In the genomic region with DNA sequence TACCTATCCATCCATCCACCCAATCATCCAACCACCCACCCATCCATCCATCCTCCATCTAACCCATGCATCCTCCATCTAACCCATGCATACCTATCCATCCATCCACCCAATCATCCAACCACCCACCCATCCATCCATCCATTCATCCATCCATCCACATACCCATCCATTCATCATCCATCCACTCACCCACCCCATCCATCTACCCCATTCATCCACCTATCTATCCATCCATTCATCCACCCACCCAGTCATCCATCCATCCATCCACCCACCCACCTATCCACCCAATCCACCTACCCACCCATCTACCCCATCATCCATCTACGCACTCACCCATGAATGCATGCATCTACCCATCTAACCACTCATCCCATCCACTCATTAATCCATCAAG, we compare ENCODE assay signal across 24 cellular contexts. TPM values are rescaled to one million over a fixed set of nuclear protein-coding genes. Genes with fewer than 3 reads are reported as not detected.
A peak's percentile ranks its signal among the peaks of the same experiment; 100 is the strongest.
DNase-seq lines count a peak whose midpoint lies in the region; ATAC-seq, FAIRE-seq and TF ChIP-seq lines count a peak whose summit lies in the region.
"Had no signal": no experiment of that assay in that cellular context is flagged by ENCODE, and none has a peak within 500 bp of the region (broad histone marks: within the 10 kb centered on the region; RNA-seq: fewer than 3 reads in every experiment).

No MANE protein-coding gene starts in this region.

- H3K27ac ChIP-seq in K562 (ENCODE audit: extremely low read depth, low read depth, low read length): no peak overlapping the region

- H3K4me3 ChIP-seq in K562: no peak overlapping the region
- H3K4me3 ChIP-seq: GM23338 had no signal

- H3K4me3 Mint-ChIP-seq in neural crest cell: peak overlapping the region; percentile 1
- H3K4me3 Mint-ChIP-seq: CD4-positive, alpha-beta memory T cell; GM23338; H9; HFFc6 had no signal

- H3K27me3 Mint-ChIP-seq in neural crest cell (ENCODE audit: low read depth): no peaks in the 10 kb centered on the region
- H3K27me3 Mint-ChIP-seq: CD4-positive, alpha-beta memory T cell had no signal

- BruUV-seq in K562 (replicated peaks; lab: Mats Ljungman, UMichigan): no TSS peak

- H3K36me3 ChIP-seq in K562 (ENCODE audit: control insufficient read depth, insufficient read depth, low read length): peaks cover 28% of the 10 kb centered on the region; the same call in 2 of the 3 replicates

- no peaks in the 10 kb centered on the region for H3K9me3 ChIP-seq in K562 (replicated peaks; ENCODE audit: control insufficient read depth, insufficient read depth, low read depth, low read length)

- H3K4me2 ChIP-seq in K562 (ENCODE audit: insufficient read depth, low read length): no peak overlapping the region
- H3K4me2 ChIP-seq: GM23338 had no signal

- H3K9me1 ChIP-seq in K562 (ENCODE audit: control insufficient read depth, insufficient read depth, low read length): no peaks in the 10 kb centered on the region

- no peak for TF ChIP-seq CTCF in K562 (IDR thresholded peaks at IDR 0.05 in 2 of 3, conservative IDR thresholded peaks at IDR 0.05 in 1 of 3; ENCODE audit: insufficient read depth in 2 of 3, low read depth in 1 of 3, low read length in 3 of 3)
- TF ChIP-seq CTCF in neural crest cell (conservative IDR thresholded peaks at IDR 0.05): no peak
- TF ChIP-seq CTCF in GM10266 (IDR thresholded peaks at IDR 0.05; ENCODE audit: control insufficient read depth, insufficient read depth, low read depth, missing control alignments): no peak

- H3K79me2 ChIP-seq in K562 (ENCODE audit: control insufficient read depth, insufficient read depth, low read length): no peaks in the 10 kb centered on the region

- H3K9ac ChIP-seq in K562 (ENCODE audit: insufficient read depth in 1 of 2, low read depth in 2 of 2, low read length in 2 of 2): no peak overlapping the region

- FAIRE-seq in GM12891 (lab: Jason Lieb, UNC) (peak; percentile 92), GM19239 (lab: Jason Lieb, UNC) (peak; percentile 44), K562 (lab: Jason Lieb, UNC) (peak; percentile 44)
- FAIRE-seq: GM18507 had no signal

- 89% methylated on average over 1 of the region's 1 CpG for WGBS in K562 (ENCODE audit: insufficient coverage, low coverage, missing lambda C conversion rate)

- no peaks in the 10 kb centered on the region; the same call in 1 of the 2 replicates for H4K20me1 ChIP-seq in K562 (replicated peaks; ENCODE audit: control insufficient read depth, insufficient read depth, low read length)

- no peaks in the 10 kb centered on the region for H3K27me3 ChIP-seq in K562 (ENCODE audit: control insufficient read depth in 2 of 2, insufficient read depth in 2 of 2, low read length in 2 of 2)

- no peak for TF ChIP-seq EP300 in K562 (IDR thresholded peaks at IDR 0.05; ENCODE audit: low read length)

- no peak overlapping the region for H2AFZ ChIP-seq in K562 (ENCODE audit: low read depth, low read length)
- H2AFZ ChIP-seq: GM23338 had no signal

- H3K4me1 Mint-ChIP-seq in neural crest cell: no peaks in the 10 kb centered on the region

- no peak for TF ChIP-seq RAD21 in K562 (CRISPR knock-in tag; conservative IDR thresholded peaks at IDR 0.05 in 1 of 2, IDR thresholded peaks at IDR 0.05 in 1 of 2)

- H3K36me3 Mint-ChIP-seq in neural crest cell (ENCODE audit: low read depth): peaks cover 11% of the 10 kb centered on the region

- TF ChIP-seq POLR2A in GM12891 (IDR thresholded peaks at IDR 0.05; ENCODE audit: low read depth, low read length) (no peak), K562 (conservative IDR thresholded peaks at IDR 0.05) (peak; percentile 39)

- ATAC-seq in K562 (no peak), GM18873 (IDR thresholded peaks at IDR 0.05; ENCODE audit: low FRiP score, unreplicated experiment) (no peak), HG03354 (IDR thresholded peaks at IDR 0.05; ENCODE audit: poor library complexity, severe bottlenecking, unreplicated experiment) (no peak)
- ATAC-seq: GM23338, HCT116 had no signal

- H3K27ac Mint-ChIP-seq in neural crest cell (ENCODE audit: unreplicated experiment): no peak overlapping the region
- H3K27ac Mint-ChIP-seq: CD4-positive, alpha-beta memory T cell; GM23338; HFFc6 had no signal

- no peaks in the 10 kb centered on the region for H3K9me3 Mint-ChIP-seq in neural crest cell
- H3K9me3 Mint-ChIP-seq: GM23338, H9, HFFc6 had no signal

- POLR2A ChIA-PET in K562 (lab: Yijun Ruan, JAX): no interaction called here

- peaks cover 10 to 33% of the 10 kb centered on the region in 2 experiments; a peak in 4 of 5 replicates for H3K4me1 ChIP-seq in K562 (replicated peaks in 1 of 2; ENCODE audit: control insufficient read depth in 2 of 2, insufficient read depth in 2 of 2, low read length in 2 of 2)

- DNase-seq in GM12891 (ENCODE audit: insufficient read length, low spot score) (no peak), GM19239 (ENCODE audit: insufficient read length, low spot score) (no peak), K562 (ENCODE audit: extremely low read depth in 1 of 4, low spot score in 3 of 4) (no peak), neural crest cell (ENCODE audit: low read depth, low spot score) (no peak), GM10266 (ENCODE audit: extremely low spot score) (no peak)
- DNase-seq: C1 segment of cervical spinal cord, COR-L47, DMS153, DMS79, GF-D8, H9, HFFc6 had no signal

- in situ Hi-C loops in K562 (cut with MboI): no loop called here

- intact Hi-C loops in K562 (cut with micrococcal nuclease): no loop called here

- CTCF ChIA-PET in K562 (lab: Yijun Ruan, JAX; ENCODE audit: low intra/inter-chr PET ratio): no interaction called here

RNA-seq across cellular contexts. Expression of a gene that starts 6.6 kb away (rescaled TPM):
- polyA plus RNA-seq in GM12891 (2012; ENCODE audit: low read depth, missing spikeins): 61.8 TPM
- total RNA-seq in K562 (2011; cell fraction: chromatin; rRNA removed; ENCODE audit: low replicate concordance): 10.1 and 39.6 TPM in 2 replicates
- 71.5 and 77.0 TPM in 2 replicates for total RNA-seq in K562 (2011; cell fraction: nucleolus; rRNA removed)
- 30.0 and 32.6 TPM in 2 replicates for total RNA-seq in K562 (2011; cell fraction: nucleoplasm; rRNA removed)
- 220 and 383 TPM in 2 replicates for total RNA-seq in K562 (2014; rRNA removed)
- 19.1 and 24.6 TPM in 2 replicates for total RNA-seq in K562 (2014; rRNA removed; fragmentation: Illumina TruSeq; extraction: Trizol)
- 94.0 and 105 TPM in 2 replicates for total RNA-seq in K562 (2015; rRNA removed; fragmentation: Illumina TruSeq; extraction: Trizol)
- 95.4 and 113 TPM in 2 replicates for total RNA-seq in K562 (2021)
- 32.1 and 42.6 TPM in 2 replicates for polyA plus RNA-seq in K562 (2011; rRNA removed)
- polyA plus RNA-seq in K562 (2011; cell fraction: cytosol; rRNA removed): 60.9 and 173 TPM in 2 replicates
- 33.8 and 49.4 TPM in 2 replicates for polyA plus RNA-seq in K562 (2011; cell fraction: nucleus; rRNA removed)
- 68.5 and 125 TPM in 2 replicates for polyA plus RNA-seq in K562 (2012)
- polyA plus RNA-seq in K562 (2014; fragmentation: Illumina TruSeq; extraction: Trizol): 41.2 and 69.4 TPM in 2 replicates
- 10 to 100 TPM; 15.5 to 49.4 TPM for polyA plus RNA-seq in K562 (2014; fragmentation: Nextera tagmentation; extraction: Ambion mirVana)
- polyA plus RNA-seq in K562 (2014; rRNA removed): 124 and 202 TPM in 2 replicates
- polyA minus RNA-seq in K562 (2011; rRNA and poly(A)+ RNA removed): 3.6 and 6.3 TPM in 2 replicates
- 17.7 and 22.1 TPM in 2 replicates for polyA minus RNA-seq in K562 (2011; cell fraction: cytosol; rRNA and poly(A)+ RNA removed)
- 17.0 and 19.5 TPM in 2 replicates for polyA minus RNA-seq in K562 (2011; cell fraction: nucleus; rRNA and poly(A)+ RNA removed)
- 23.2 and 25.6 TPM in 2 replicates for total RNA-seq in neural crest cell

RNA-seq across cellular contexts. Expression of a gene that starts 7.1 kb away (rescaled TPM):
- polyA plus RNA-seq in GM12891 (2012; ENCODE audit: low read depth, missing spikeins): 2.5 TPM
- 1.9 and 5.4 TPM in 2 replicates for total RNA-seq in K562 (2011; cell fraction: chromatin; rRNA removed; ENCODE audit: low replicate concordance)
- total RNA-seq in K562 (2011; cell fraction: nucleolus; rRNA removed): 5.4 and 5.5 TPM in 2 replicates
- total RNA-seq in K562 (2011; cell fraction: nucleoplasm; rRNA removed): 4.8 TPM in 2 replicates
- total RNA-seq in K562 (2014; rRNA removed) (4.9 and 7.7 TPM in 2 replicates), K562 (2014; rRNA removed; fragmentation: Illumina TruSeq; extraction: Trizol) (1.2 and 1.4 TPM in 2 replicates), K562 (2015; rRNA removed; fragmentation: Illumina TruSeq; extraction: Trizol) (2.0 and 2.3 TPM in 2 replicates), K562 (2021) (3.6 and 4.3 TPM in 2 replicates), neural crest cell (16.0 and 21.7 TPM in 2 replicates)
- polyA plus RNA-seq in K562 (2011; rRNA removed) (2.3 and 3.1 TPM in 2 replicates), K562 (2014; fragmentation: Illumina TruSeq; extraction: Trizol) (1.7 and 2.2 TPM in 2 replicates), K562 (2014; fragmentation: Nextera tagmentation; extraction: Ambion mirVana) (under 1 TPM; 0.31 to 0.36 TPM), K562 (2014; rRNA removed) (4.7 and 6.3 TPM in 2 replicates)
- polyA plus RNA-seq in K562 (2011; cell fraction: cytosol; rRNA removed): 4.4 and 11.4 TPM in 2 replicates
- polyA plus RNA-seq in K562 (2011; cell fraction: nucleus; rRNA removed): 7.8 and 11.4 TPM in 2 replicates
- polyA plus RNA-seq in K562 (2012): 3.4 and 7.3 TPM in 2 replicates
- 0.39 and 0.63 TPM in 2 replicates for polyA minus RNA-seq in K562 (2011; rRNA and poly(A)+ RNA removed)
- polyA minus RNA-seq in K562 (2011; cell fraction: cytosol; rRNA and poly(A)+ RNA removed): 2.2 and 2.4 TPM in 2 replicates
- polyA minus RNA-seq in K562 (2011; cell fraction: nucleus; rRNA and poly(A)+ RNA removed): 0.56 and 0.94 TPM in 2 replicates

RNA-seq across cellular contexts. Expression of a gene that starts 16.3 kb away (rescaled TPM):
- polyA plus RNA-seq in GM12891 (2012; ENCODE audit: low read depth, missing spikeins): 3,116 TPM
- 84.7 and 180 TPM in 2 replicates for total RNA-seq in K562 (2011; cell fraction: chromatin; rRNA removed; ENCODE audit: low replicate concordance)
- 420 and 494 TPM in 2 replicates for total RNA-seq in K562 (2011; cell fraction: nucleolus; rRNA removed)
- 317 and 516 TPM in 2 replicates for total RNA-seq in K562 (2011; cell fraction: nucleoplasm; rRNA removed)
- total RNA-seq in K562 (2014; rRNA removed) (2,132 and 2,298 TPM in 2 replicates), K562 (2014; rRNA removed; fragmentation: Illumina TruSeq; extraction: Trizol) (392 and 590 TPM in 2 replicates), K562 (2015; rRNA removed; fragmentation: Illumina TruSeq; extraction: Trizol) (1,406 and 1,507 TPM in 2 replicates), K562 (2021) (1,327 and 1,377 TPM in 2 replicates), neural crest cell (1,029 and 1,097 TPM in 2 replicates)
- polyA plus RNA-seq in K562 (2011; rRNA removed) (695 and 1,029 TPM in 2 replicates), K562 (2014; fragmentation: Illumina TruSeq; extraction: Trizol) (350 and 728 TPM in 2 replicates), K562 (2014; fragmentation: Nextera tagmentation; extraction: Ambion mirVana) (1,000 to 10,000 TPM; 3,132 to 3,412 TPM), K562 (2014; rRNA removed) (1,530 and 1,653 TPM in 2 replicates)
- polyA plus RNA-seq in K562 (2011; cell fraction: cytosol; rRNA removed): 629 and 993 TPM in 2 replicates
- 639 and 683 TPM in 2 replicates for polyA plus RNA-seq in K562 (2011; cell fraction: nucleus; rRNA removed)
- polyA plus RNA-seq in K562 (2012): 2,027 and 2,339 TPM in 2 replicates
- 132 and 161 TPM in 2 replicates for polyA minus RNA-seq in K562 (2011; rRNA and poly(A)+ RNA removed)
- 779 and 953 TPM in 2 replicates for polyA minus RNA-seq in K562 (2011; cell fraction: cytosol; rRNA and poly(A)+ RNA removed)
- 134 and 203 TPM in 2 replicates for polyA minus RNA-seq in K562 (2011; cell fraction: nucleus; rRNA and poly(A)+ RNA removed)

RNA-seq across cellular contexts. Expression of a gene that starts 46.2 kb away (rescaled TPM):
- polyA plus RNA-seq in GM12891 (2012; ENCODE audit: low read depth, missing spikeins): 53.0 TPM
- 180 and 424 TPM in 2 replicates for total RNA-seq in K562 (2011; cell fraction: chromatin; rRNA removed; ENCODE audit: low replicate concordance)
- 314 and 331 TPM in 2 replicates for total RNA-seq in K562 (2011; cell fraction: nucleolus; rRNA removed)
- total RNA-seq in K562 (2011; cell fraction: nucleoplasm; rRNA removed): 165 and 217 TPM in 2 replicates
- total RNA-seq in K562 (2014; rRNA removed): 202 and 214 TPM in 2 replicates
- total RNA-seq in K562 (2014; rRNA removed; fragmentation: Illumina TruSeq; extraction: Trizol): 26.9 and 37.3 TPM in 2 replicates
- 89.1 and 89.8 TPM in 2 replicates for total RNA-seq in K562 (2015; rRNA removed; fragmentation: Illumina TruSeq; extraction: Trizol)
- 207 and 238 TPM in 2 replicates for total RNA-seq in K562 (2021)
- polyA plus RNA-seq in K562 (2011; rRNA removed): 84.5 and 110 TPM in 2 replicates
- polyA plus RNA-seq in K562 (2011; cell fraction: cytosol; rRNA removed): 121 and 226 TPM in 2 replicates
- 273 and 320 TPM in 2 replicates for polyA plus RNA-seq in K562 (2011; cell fraction: nucleus; rRNA removed)
- polyA plus RNA-seq in K562 (2012): 122 and 281 TPM in 2 replicates
- 76.5 and 160 TPM in 2 replicates for polyA plus RNA-seq in K562 (2014; fragmentation: Illumina TruSeq; extraction: Trizol)
- 1 to 10 TPM; 1.1 to 3.7 TPM for polyA plus RNA-seq in K562 (2014; fragmentation: Nextera tagmentation; extraction: Ambion mirVana)
- 138 and 161 TPM in 2 replicates for polyA plus RNA-seq in K562 (2014; rRNA removed)
- 39.2 and 57.2 TPM in 2 replicates for polyA minus RNA-seq in K562 (2011; rRNA and poly(A)+ RNA removed)
- 97.1 and 131 TPM in 2 replicates for polyA minus RNA-seq in K562 (2011; cell fraction: cytosol; rRNA and poly(A)+ RNA removed)
- 67.5 and 106 TPM in 2 replicates for polyA minus RNA-seq in K562 (2011; cell fraction: nucleus; rRNA and poly(A)+ RNA removed)
- total RNA-seq in neural crest cell: 89.9 and 93.2 TPM in 2 replicates

RNA-seq across cellular contexts. Expression of a gene that starts 46.7 kb away (rescaled TPM):
- polyA plus RNA-seq in GM12891 (2012; ENCODE audit: low read depth, missing spikeins): 0.03 TPM
- not detected in 2 replicates for total RNA-seq in K562 (2011; cell fraction: chromatin; rRNA removed; ENCODE audit: low replicate concordance)
- not detected in 2 replicates for total RNA-seq in K562 (2011; cell fraction: nucleolus; rRNA removed)
- total RNA-seq in K562 (2011; cell fraction: nucleoplasm; rRNA removed): not detected in 2 replicates
- not detected in 2 replicates for total RNA-seq in K562 (2014; rRNA removed)
- total RNA-seq in K562 (2014; rRNA removed; fragmentation: Illumina TruSeq; extraction: Trizol): not detected in 2 replicates
- not detected in 2 replicates for total RNA-seq in K562 (2015; rRNA removed; fragmentation: Illumina TruSeq; extraction: Trizol)
- total RNA-seq in K562 (2021): not detected in 2 replicates
- not detected in 2 replicates for polyA plus RNA-seq in K562 (2011; rRNA removed)
- not detected in 2 replicates for polyA plus RNA-seq in K562 (2011; cell fraction: cytosol; rRNA removed)
- not detected in 2 replicates for polyA plus RNA-seq in K562 (2011; cell fraction: nucleus; rRNA removed)
- polyA plus RNA-seq in K562 (2012): 0.04 TPM in 1 of 2 replicates, not detected in the other
- not detected in 2 replicates for polyA plus RNA-seq in K562 (2014; fragmentation: Illumina TruSeq; extraction: Trizol)
- not detected for polyA plus RNA-seq in K562 (2014; fragmentation: Nextera tagmentation; extraction: Ambion mirVana)
- not detected in 2 replicates for polyA plus RNA-seq in K562 (2014; rRNA removed)
- not detected in 2 replicates for polyA minus RNA-seq in K562 (2011; rRNA and poly(A)+ RNA removed)
- not detected in 2 replicates for polyA minus RNA-seq in K562 (2011; cell fraction: cytosol; rRNA and poly(A)+ RNA removed)
- not detected in 2 replicates for polyA minus RNA-seq in K562 (2011; cell fraction: nucleus; rRNA and poly(A)+ RNA removed)
- total RNA-seq in neural crest cell: not detected in 2 replicates
- total RNA-seq: A172; A673; CD4-positive, alpha-beta memory T cell; Daoy; G401; H4; H9; HFFc6 had no signal
- polyA plus RNA-seq: BJ; CD4-positive, alpha-beta memory T cell; GM23338 had no signal
